19 cellular contexts compared by ENCODE assay signal in genomic region chr11:96465537-96465936, GRCh38.
DNase-seq lines count a peak whose midpoint lies in the region; ATAC-seq lines count a peak whose summit lies in the region.
"Had no signal": no experiment of that assay in that cellular context is flagged by ENCODE, and none has a peak within 500 bp of the region (broad histone marks: within the 10 kb centered on the region; RNA-seq: fewer than 3 reads in every experiment).

No MANE protein-coding gene starts in this region.

- H3K4me1 ChIP-seq in Karpas-422 (ENCODE audit: low read length): peaks cover 7% of the 10 kb centered on the region

- intact Hi-C loops in left ventricle myocardium superior (cut with micrococcal nuclease): no loop called here
- intact Hi-C loops in activated T-helper 2 cell treated with anti-CD3 and anti-CD28 coated beads, Interferon-gamma antibody, Interleukin-2, Interleukin-4, amounts not matched to agents 10 μg/mL and 5 μg/mL and 100 μg/mL, durations not matched to agents 14 hours and 24 hours and 36 hours (cut with micrococcal nuclease): loop anchor here (2.0 kb wide), 1 partner anchor 675 kb away; no protein-coding TSS in a partner anchor

- H3K4me3 ChIP-seq in Karpas-422 (ENCODE audit: low read length): no peak overlapping the region
- H3K4me3 ChIP-seq: tibial nerve had no signal

- ATAC-seq in left ventricle myocardium superior: peak; percentile 85
- ATAC-seq: activated naive CD8-positive, alpha-beta T cell treated with anti-CD3 and anti-CD28 coated beads, Interleukin-2, amount 50 U/mL, for 24 hours; effector memory CD8-positive, alpha-beta T cell; naive thymus-derived CD4-positive, alpha-beta T cell had no signal

- no peak overlapping the region for H3K4me3 Mint-ChIP-seq in activated T-helper 2 cell treated with anti-CD3 and anti-CD28 coated beads, Interferon-gamma antibody, Interleukin-2, Interleukin-4, amounts not matched to agents 10 μg/mL and 5 μg/mL and 100 μg/mL, durations not matched to agents 14 hours and 24 hours and 36 hours (ENCODE audit: low read depth)
- H3K4me3 Mint-ChIP-seq: activated naive CD8-positive, alpha-beta T cell treated with anti-CD3 and anti-CD28 coated beads, Interleukin-2, amount 50 U/mL, for 24 hours; CD8-positive, alpha-beta T cell; effector memory CD8-positive, alpha-beta T cell; stimulated activated naive CD8-positive, alpha-beta T cell treated with anti-CD3 and anti-CD28 coated beads, Interleukin-15, Interleukin-2, amounts not matched to agents 100 ng/mL and 50 ng/mL, for 24 hours had no signal

- no peaks in the 10 kb centered on the region for H3K79me2 ChIP-seq in Karpas-422 (ENCODE audit: low read length)

- H3K36me3 Mint-ChIP-seq in activated T-helper 2 cell treated with anti-CD3 and anti-CD28 coated beads, Interferon-gamma antibody, Interleukin-2, Interleukin-4, amounts not matched to agents 10 μg/mL and 5 μg/mL and 100 μg/mL, durations not matched to agents 14 hours and 24 hours and 36 hours (ENCODE audit: low read depth): no peaks in the 10 kb centered on the region
- H3K36me3 Mint-ChIP-seq: brain; CD8-positive, alpha-beta T cell; naive thymus-derived CD4-positive, alpha-beta T cell had no signal

- H3K9me2 ChIP-seq in Karpas-422 (replicated peaks; ENCODE audit: insufficient read depth, low read length): no peaks in the 10 kb centered on the region

- H3K9me3 ChIP-seq in Karpas-422 (ENCODE audit: low read length): no peaks in the 10 kb centered on the region
- H3K9me3 ChIP-seq: tibial nerve had no signal

- no peaks in the 10 kb centered on the region for H3K4me1 Mint-ChIP-seq in activated T-helper 2 cell treated with anti-CD3 and anti-CD28 coated beads, Interferon-gamma antibody, Interleukin-2, Interleukin-4, amounts not matched to agents 10 μg/mL and 5 μg/mL and 100 μg/mL, durations not matched to agents 14 hours and 24 hours and 36 hours (ENCODE audit: low read depth)

- H3K9ac ChIP-seq in Karpas-422 (ENCODE audit: low read length): no peak overlapping the region

- no peak overlapping the region for H3K27ac Mint-ChIP-seq in activated T-helper 2 cell treated with anti-CD3 and anti-CD28 coated beads, Interferon-gamma antibody, Interleukin-2, Interleukin-4, amounts not matched to agents 10 μg/mL and 5 μg/mL and 100 μg/mL, durations not matched to agents 14 hours and 24 hours and 36 hours
- H3K27ac Mint-ChIP-seq: activated naive CD8-positive, alpha-beta T cell treated with anti-CD3 and anti-CD28 coated beads, Interleukin-2, amount 50 U/mL, for 24 hours; CD8-positive, alpha-beta T cell; effector memory CD8-positive, alpha-beta T cell; naive thymus-derived CD4-positive, alpha-beta T cell; stimulated activated naive CD8-positive, alpha-beta T cell treated with anti-CD3 and anti-CD28 coated beads, Interleukin-15, Interleukin-2, amounts not matched to agents 100 ng/mL and 50 ng/mL, for 24 hours had no signal

- H3K9me3 Mint-ChIP-seq in activated T-helper 2 cell treated with anti-CD3 and anti-CD28 coated beads, Interferon-gamma antibody, Interleukin-2, Interleukin-4, amounts not matched to agents 10 μg/mL and 5 μg/mL and 100 μg/mL, durations not matched to agents 14 hours and 24 hours and 36 hours: no peaks in the 10 kb centered on the region
- H3K9me3 Mint-ChIP-seq: activated naive CD8-positive, alpha-beta T cell treated with anti-CD3 and anti-CD28 coated beads, Interleukin-2, amount 50 U/mL, for 24 hours; CD8-positive, alpha-beta T cell; effector memory CD8-positive, alpha-beta T cell; naive thymus-derived CD4-positive, alpha-beta T cell; stimulated activated naive CD8-positive, alpha-beta T cell treated with anti-CD3 and anti-CD28 coated beads, Interleukin-15, Interleukin-2, amounts not matched to agents 100 ng/mL and 50 ng/mL, for 24 hours had no signal

- H2AFZ ChIP-seq in Karpas-422 (ENCODE audit: low read length): peak overlapping the region; percentile 4; the same call in 1 of the 2 replicates

- DNase-seq in COR-L47 (lab: John Stamatoyannopoulos, UW): peak; percentile 29
- no peak for DNase-seq in Karpas-422
- DNase-seq in NCI-H69 (lab: John Stamatoyannopoulos, UW): peak; percentile 76
- peak; percentile 41 for DNase-seq in left ventricle myocardium superior
- DNase-seq in stimulated activated CD4-positive, alpha-beta T cell treated with anti-CD3 and anti-CD28 coated beads, Interleukin-2, amount 100 ng/mL, for 24 hours: no peak
- no peak for DNase-seq in activated T-helper 2 cell treated with anti-CD3 and anti-CD28 coated beads, Interferon-gamma antibody, Interleukin-2, Interleukin-4, amounts not matched to agents 10 μg/mL and 5 μg/mL and 100 μg/mL, durations not matched to agents 14 hours and 24 hours and 36 hours (ENCODE audit: low spot score)
- no peak for DNase-seq in stimulated activated CD4-positive, alpha-beta T cell treated with anti-CD3 and anti-CD28 coated beads, Interleukin-2, amount 100 ng/mL, for 48 hours
- DNase-seq: activated effector memory CD4-positive, alpha-beta T cell treated with Interleukin-2 at 50 U/mL for 16 hours; activated naive CD8-positive, alpha-beta T cell treated with anti-CD3 and anti-CD28 coated beads, Interleukin-2, amount 50 U/mL, for 24 hours; CD8-positive, alpha-beta T cell; DND-41; effector memory CD8-positive, alpha-beta T cell; mesenchymal stem cell; naive thymus-derived CD4-positive, alpha-beta T cell; NCI-H1092 treated with DMSO at 0.1 percent for 48 hours; occipital lobe had no signal

- no peaks in the 10 kb centered on the region for H3K36me3 ChIP-seq in Karpas-422 (ENCODE audit: insufficient read depth, low read length)
- H3K36me3 ChIP-seq: tibial nerve had no signal

- H3K27me3 Mint-ChIP-seq in activated T-helper 2 cell treated with anti-CD3 and anti-CD28 coated beads, Interferon-gamma antibody, Interleukin-2, Interleukin-4, amounts not matched to agents 10 μg/mL and 5 μg/mL and 100 μg/mL, durations not matched to agents 14 hours and 24 hours and 36 hours (ENCODE audit: low read depth): peaks cover 7% of the 10 kb centered on the region

- no peak overlapping the region for H3K27ac ChIP-seq in Karpas-422 (ENCODE audit: low read length)
- H3K27ac ChIP-seq: tibial nerve had no signal

- H3K27me3 ChIP-seq in Karpas-422 (ENCODE audit: low read length): no peaks in the 10 kb centered on the region
- H3K27me3 ChIP-seq: tibial nerve had no signal

- H4K20me1 ChIP-seq in Karpas-422 (ENCODE audit: insufficient read depth, low read depth, low read length): no peaks in the 10 kb centered on the region

- H3K4me2 ChIP-seq in Karpas-422 (ENCODE audit: low read depth, low read length, poor library complexity, severe bottlenecking): no peak overlapping the region

Comparison
In these comparisons a context has a peak if more than half of its experiments do, and no peak if none do; other contexts are left out.
1. DNase-seq: peak in COR-L47 (single experiment), NCI-H69 (single experiment) and left ventricle myocardium superior (single experiment); none in Karpas-422 (single experiment), stimulated activated CD4-positive, alpha-beta T cell treated with anti-CD3 and anti-CD28 coated beads, Interleukin-2, amount 100 ng/mL, for 24 hours (0 of 2), activated T-helper 2 cell treated with anti-CD3 and anti-CD28 coated beads, Interferon-gamma antibody, Interleukin-2, Interleukin-4, amounts not matched to agents 10 μg/mL and 5 μg/mL and 100 μg/mL, durations not matched to agents 14 hours and 24 hours and 36 hours (single experiment) and stimulated activated CD4-positive, alpha-beta T cell treated with anti-CD3 and anti-CD28 coated beads, Interleukin-2, amount 100 ng/mL, for 48 hours (0 of 2).